ENCODE assay signal across 9 cellular contexts in the genomic region with DNA sequence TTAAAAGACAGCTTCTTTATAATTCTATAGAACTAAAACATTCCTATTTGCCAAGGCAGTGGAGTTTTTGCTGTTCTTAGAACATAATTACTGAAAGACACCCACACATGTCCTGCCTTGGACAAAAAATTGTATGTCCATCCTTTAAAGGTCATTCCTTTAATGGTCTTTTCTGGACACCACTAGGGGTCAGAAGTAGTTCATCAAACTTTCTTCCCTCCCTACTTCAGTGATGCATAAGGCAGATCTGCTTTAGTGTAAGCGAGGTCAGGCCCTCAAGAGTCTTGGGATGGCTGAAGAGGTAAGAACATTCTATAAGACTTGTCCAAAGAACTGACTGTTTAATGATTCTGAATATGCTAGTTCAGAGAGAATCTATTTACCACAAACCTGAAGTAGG. TPM values are rescaled to one million over a fixed set of nuclear protein-coding genes. Genes with fewer than 3 reads are reported as not detected.
DNase-seq lines count a peak whose midpoint lies in the region; ATAC-seq and TF ChIP-seq lines count a peak whose summit lies in the region.
"Had no signal": no experiment of that assay in that cellular context is flagged by ENCODE, and none has a peak within 500 bp of the region (broad histone marks: within the 10 kb centered on the region; RNA-seq: fewer than 3 reads in every experiment).

No MANE protein-coding gene starts in this region.

- H2AFZ ChIP-seq in smooth muscle cell (ENCODE audit: low read depth): no peak overlapping the region

- no peaks in the 10 kb centered on the region for H3K4me1 ChIP-seq in smooth muscle cell (ENCODE audit: low read depth)
- H3K4me1 ChIP-seq: BLaER1 had no signal

- no peaks in the 10 kb centered on the region for H3K9me3 Mint-ChIP-seq in activated CD4-positive, alpha-beta memory T cell treated with anti-CD3 and anti-CD28 coated beads for 36 hours

- 14% methylated on average over 1 of the region's 1 CpG for WGBS in smooth muscle cell (ENCODE audit: low lambda C conversion rate)

- no peak overlapping the region for H3K4me2 ChIP-seq in smooth muscle cell
- H3K4me2 ChIP-seq: BLaER1 had no signal

- CTCF ChIA-PET in activated CD4-positive, alpha-beta memory T cell treated with anti-CD3 and anti-CD28 coated beads for 36 hours (lab: Charles Lee): no interaction called here

- ATAC-seq in HG02588 (IDR thresholded peaks at IDR 0.05; ENCODE audit: unreplicated experiment): peak; percentile 69
- ATAC-seq in GM21717 (IDR thresholded peaks at IDR 0.05; ENCODE audit: unreplicated experiment): no peak

- H3K4me3 Mint-ChIP-seq in activated CD4-positive, alpha-beta memory T cell treated with anti-CD3 and anti-CD28 coated beads for 36 hours: no peak overlapping the region

- intact Hi-C loops in activated CD4-positive, alpha-beta memory T cell treated with anti-CD3 and anti-CD28 coated beads for 36 hours (cut with micrococcal nuclease): no loop called here

- no peak overlapping the region for H3K27ac ChIP-seq in smooth muscle cell (ENCODE audit: low read depth)
- H3K27ac ChIP-seq: BLaER1 had no signal

- H3K4me3 ChIP-seq in smooth muscle cell: no peak overlapping the region
- H3K4me3 ChIP-seq: BLaER1 had no signal

- no peak overlapping the region for H3K9ac ChIP-seq in smooth muscle cell (ENCODE audit: low read depth)
- H3K9ac ChIP-seq: BLaER1 had no signal

- no peaks in the 10 kb centered on the region for H3F3A ChIP-seq in smooth muscle cell (ENCODE audit: low read depth)

- no peaks in the 10 kb centered on the region for H4K20me1 ChIP-seq in smooth muscle cell (ENCODE audit: low read depth)
- H4K20me1 ChIP-seq: BLaER1 had no signal

- H3K4me1 Mint-ChIP-seq in activated CD4-positive, alpha-beta memory T cell treated with anti-CD3 and anti-CD28 coated beads for 36 hours (ENCODE audit: low read depth): no peaks in the 10 kb centered on the region

- DNase-seq in NCI-H2196 (lab: John Stamatoyannopoulos, UW; ENCODE audit: unreplicated experiment): peak; percentile 6
- no peak for DNase-seq in NCI-H2196 treated with DMSO at 0.1 percent for 48 hours (lab: John Stamatoyannopoulos, UW; ENCODE audit: unreplicated experiment)
- peak; percentile 94 for DNase-seq in OCI-M1 (lab: John Stamatoyannopoulos, UW)
- peak; percentile 87 for DNase-seq in fibroblast of peridontal ligament (ENCODE audit: extremely low read depth)
- DNase-seq in smooth muscle cell (lab: John Stamatoyannopoulos, UW; ENCODE audit: unreplicated experiment): no peak
- no peak for DNase-seq in activated CD4-positive, alpha-beta memory T cell treated with anti-CD3 and anti-CD28 coated beads for 36 hours

- H3K27ac Mint-ChIP-seq in activated CD4-positive, alpha-beta memory T cell treated with anti-CD3 and anti-CD28 coated beads for 36 hours: no peak overlapping the region

- no peaks in the 10 kb centered on the region for H3K27me3 ChIP-seq in smooth muscle cell (ENCODE audit: low read depth)
- H3K27me3 ChIP-seq: BLaER1 had no signal

- H3K9me3 ChIP-seq in smooth muscle cell (replicated peaks; ENCODE audit: low read depth): no peaks in the 10 kb centered on the region
- H3K9me3 ChIP-seq: BLaER1 had no signal

- H3K36me3 Mint-ChIP-seq in activated CD4-positive, alpha-beta memory T cell treated with anti-CD3 and anti-CD28 coated beads for 36 hours: no peaks in the 10 kb centered on the region

- no peaks in the 10 kb centered on the region for H3K79me2 ChIP-seq in smooth muscle cell (ENCODE audit: low read depth)

- POLR2A ChIA-PET in activated CD4-positive, alpha-beta memory T cell treated with anti-CD3 and anti-CD28 coated beads for 36 hours (lab: Charles Lee): no interaction called here

- TF ChIP-seq CTCF in smooth muscle cell (IDR thresholded peaks at IDR 0.05; ENCODE audit: borderline replicate concordance, insufficient read depth, poor library complexity, severe bottlenecking): peak; percentile 51

- H3K27me3 Mint-ChIP-seq in activated CD4-positive, alpha-beta memory T cell treated with anti-CD3 and anti-CD28 coated beads for 36 hours: no peaks in the 10 kb centered on the region

- H3K36me3 ChIP-seq in smooth muscle cell (ENCODE audit: low read depth): no peaks in the 10 kb centered on the region
- H3K36me3 ChIP-seq: BLaER1 had no signal

RNA-seq across cellular contexts. Expression of a gene that starts 4.3 kb away (rescaled TPM):
- not detected in 2 replicates for total RNA-seq in smooth muscle cell
- not detected in 2 replicates for polyA plus RNA-seq in smooth muscle cell
- not detected for total RNA-seq in activated CD4-positive, alpha-beta memory T cell treated with anti-CD3 and anti-CD28 coated beads for 36 hours

RNA-seq across cellular contexts. Expression of a gene that starts 22.1 kb away (rescaled TPM):
- not detected in 2 replicates for total RNA-seq in smooth muscle cell
- not detected in 2 replicates for polyA plus RNA-seq in smooth muscle cell
- not detected for total RNA-seq in activated CD4-positive, alpha-beta memory T cell treated with anti-CD3 and anti-CD28 coated beads for 36 hours

RNA-seq across cellular contexts. Expression of a gene that starts 29.5 kb away (rescaled TPM):
- not detected in 2 replicates for total RNA-seq in smooth muscle cell
- polyA plus RNA-seq in smooth muscle cell: not detected in 2 replicates
- total RNA-seq in activated CD4-positive, alpha-beta memory T cell treated with anti-CD3 and anti-CD28 coated beads for 36 hours: not detected

RNA-seq across cellular contexts. Expression of a gene that starts 44.9 kb away (rescaled TPM):
- total RNA-seq in smooth muscle cell: not detected in 2 replicates
- not detected in 2 replicates for polyA plus RNA-seq in smooth muscle cell
- not detected for total RNA-seq in activated CD4-positive, alpha-beta memory T cell treated with anti-CD3 and anti-CD28 coated beads for 36 hours

RNA-seq across cellular contexts. Expression of a gene that starts 49.8 kb away (rescaled TPM):
- 0.49 TPM in 1 of 2 replicates, not detected in the other for total RNA-seq in smooth muscle cell
- polyA plus RNA-seq in smooth muscle cell: not detected in 2 replicates
- not detected for total RNA-seq in activated CD4-positive, alpha-beta memory T cell treated with anti-CD3 and anti-CD28 coated beads for 36 hours

Comparison
In these comparisons a context has a peak if more than half of its experiments do, and no peak if none do; other contexts are left out.
1. DNase-seq: peak in NCI-H2196 (single experiment), OCI-M1 (single experiment) and fibroblast of peridontal ligament (single experiment); none in NCI-H2196 treated with DMSO at 0.1 percent for 48 hours (single experiment), smooth muscle cell (single experiment) and activated CD4-positive, alpha-beta memory T cell treated with anti-CD3 and anti-CD28 coated beads for 36 hours (single experiment).